Comparison of ENCODE assay signal across 18 cellular contexts in the genomic region with DNA sequence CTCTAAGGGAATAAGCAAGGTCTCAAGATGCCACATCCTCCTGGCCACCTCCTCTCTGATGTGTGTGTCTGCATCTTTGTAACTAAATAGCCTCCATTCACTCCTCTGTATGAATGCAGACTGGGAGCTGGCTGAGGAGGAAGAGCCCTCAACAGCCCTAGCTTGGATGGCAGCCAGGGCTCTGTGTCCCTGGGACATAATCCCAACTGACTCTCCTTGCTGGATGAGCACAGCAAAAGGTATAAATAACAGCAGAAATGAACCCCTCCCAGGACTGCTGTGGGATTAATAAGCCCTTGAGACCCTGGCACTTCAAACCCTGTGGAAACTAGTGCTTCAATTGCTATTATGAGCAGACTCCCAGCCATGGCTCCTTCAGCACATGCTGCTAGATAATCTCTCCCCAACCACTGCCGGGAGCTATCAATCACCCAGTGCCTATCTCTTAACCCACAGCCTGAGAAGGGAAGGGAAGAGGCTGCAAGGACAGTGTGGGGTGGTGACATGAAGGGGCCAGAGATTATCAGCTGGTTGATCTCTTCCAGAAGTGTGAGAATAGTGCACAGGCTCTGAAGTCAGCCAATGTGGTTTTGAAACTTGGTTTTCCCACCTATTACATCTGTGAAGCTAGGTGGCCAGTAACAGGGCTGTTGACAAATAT.
A peak's percentile ranks its signal among the peaks of the same experiment; 100 is the strongest.
DNase-seq lines count a peak whose midpoint lies in the region; ATAC-seq and TF ChIP-seq lines count a peak whose summit lies in the region.
"Had no signal": no experiment of that assay in that cellular context is flagged by ENCODE, and none has a peak within 500 bp of the region (broad histone marks: within the 10 kb centered on the region; RNA-seq: fewer than 3 reads in every experiment).

No MANE protein-coding gene starts in this region.

- no peaks in the 10 kb centered on the region for H3K9me3 ChIP-seq in body of pancreas

- peaks cover 7% of the 10 kb centered on the region for H3K4me1 ChIP-seq in body of pancreas

- DNase-seq in CMK (ENCODE audit: low read depth), result peak; percentile 83
- peak; percentile 4 for DNase-seq in KBM-7
- DNase-seq in NCI-H510A (lab: John Stamatoyannopoulos, UW), result peak; percentile 72
- DNase-seq in body of pancreas, result peak in 3 of 4 donors; percentile 9 to 55 (median 37)
- DNase-seq in AML-193 (lab: John Stamatoyannopoulos, UW), result no peak
- DNase-seq: activated CD8-positive, alpha-beta T cell treated with anti-CD3 and anti-CD28 coated beads, Interleukin-2, amount 10 ng/mL, durations not matched to agents 7 days and 5 days; dermis blood vessel endothelial cell; DND-41; Karpas-422; natural killer cell; NCI-H774; T-helper 9 cell had no signal

- in situ Hi-C loops in KBM-7 (cut with MboI; ENCODE audit: low pct_unique_long_range_greater_than_20kb, low sequenced_read_pairs), result no loop called here

- no peaks in the 10 kb centered on the region for H3K36me3 ChIP-seq in body of pancreas (replicated peaks in 1 of 2; ENCODE audit: insufficient read depth in 1 of 2, low read depth in 2 of 2)

- H3K27ac ChIP-seq in body of pancreas, result no peak overlapping the region
- H3K27ac ChIP-seq: hepatocyte had no signal

- H3K27me3 ChIP-seq in body of pancreas, result no peaks in the 10 kb centered on the region

- no peak for ATAC-seq in body of pancreas
- ATAC-seq in HG03159 (IDR thresholded peaks at IDR 0.05; ENCODE audit: unreplicated experiment), result no peak
- no peak for ATAC-seq in GM21786 (IDR thresholded peaks at IDR 0.05; ENCODE audit: unreplicated experiment)
- ATAC-seq in GM18505 (IDR thresholded peaks at IDR 0.05; ENCODE audit: unreplicated experiment), result no peak
- ATAC-seq: activated CD8-positive, alpha-beta T cell treated with anti-CD3 and anti-CD28 coated beads, Interleukin-2, amount 10 ng/mL, durations not matched to agents 7 days and 5 days; activated T-helper 17 cell treated with anti-CD3 and anti-CD28 coated beads, Interleukin-2, amount 50 U/mL, for 72 hours; HCT116 had no signal

- TF ChIP-seq POLR2A in body of pancreas (IDR thresholded peaks at IDR 0.05) (no peak), GM18505 (IDR thresholded peaks at IDR 0.05; ENCODE audit: borderline replicate concordance, extremely low read depth, insufficient read depth, insufficient read length) (no peak)

- WGBS in body of pancreas, 2 donors, result 20 to 21% methylated on average over 1 of the region's 1 CpG

- intact Hi-C loops in body of pancreas (cut with DNase I), result no loop called here

- TF ChIP-seq CTCF in body of pancreas (IDR thresholded peaks at IDR 0.05), result no peak

- no peak overlapping the region for H3K4me3 ChIP-seq in body of pancreas
- H3K4me3 ChIP-seq: hepatocyte had no signal

Comparison
In these comparisons a context has a peak if more than half of its experiments do, and no peak if none do; other contexts are left out.
1. DNase-seq: peak in CMK (single experiment), KBM-7 (single experiment), NCI-H510A (single experiment) and body of pancreas (3 of 4); none in AML-193 (0 of 2).